In genomic region chr2:197236159-197236558, GRCh38 we compare ENCODE assay signal across 18 cellular contexts.
DNase-seq lines count a peak whose midpoint lies in the region; ATAC-seq and TF ChIP-seq lines count a peak whose summit lies in the region.
"Had no signal": no experiment of that assay in that cellular context is flagged by ENCODE, and none has a peak within 500 bp of the region (broad histone marks: within the 10 kb centered on the region; RNA-seq: fewer than 3 reads in every experiment).

No MANE protein-coding gene starts in this region.

- no peaks in the 10 kb centered on the region for H3K9me3 Mint-ChIP-seq in activated T-cell treated with anti-CD3 and anti-CD28 coated beads, Interleukin-2, amount 50 U/mL, for 4 hours
- H3K9me3 Mint-ChIP-seq in activated B cell treated with CpG ODN at 0.5 μM for 24 hours = no peaks in the 10 kb centered on the region
- no peaks in the 10 kb centered on the region for H3K9me3 Mint-ChIP-seq in central memory CD8-positive, alpha-beta T cell
- H3K9me3 Mint-ChIP-seq in stimulated activated memory B cell treated with anti-CD40 and anti-IgM and Interleukin-4, amounts not matched to agents 10 μg/mL and 1 μg/mL and 100 μg/mL, for 72 hours = no peaks in the 10 kb centered on the region

- no peaks in the 10 kb centered on the region for H3K27me3 Mint-ChIP-seq in activated T-cell treated with anti-CD3 and anti-CD28 coated beads, Interleukin-2, amount 50 U/mL, for 4 hours (ENCODE audit: low read depth)
- no peaks in the 10 kb centered on the region for H3K27me3 Mint-ChIP-seq in activated B cell treated with CpG ODN at 0.5 μM for 24 hours
- H3K27me3 Mint-ChIP-seq in central memory CD8-positive, alpha-beta T cell = no peaks in the 10 kb centered on the region
- no peaks in the 10 kb centered on the region for H3K27me3 Mint-ChIP-seq in stimulated activated memory B cell treated with anti-CD40 and anti-IgM and Interleukin-4, amounts not matched to agents 10 μg/mL and 1 μg/mL and 100 μg/mL, for 72 hours

- peaks cover 90% of the 10 kb centered on the region for H3K4me1 Mint-ChIP-seq in activated T-cell treated with anti-CD3 and anti-CD28 coated beads, Interleukin-2, amount 50 U/mL, for 4 hours (ENCODE audit: low read depth)
- peaks cover 92% of the 10 kb centered on the region for H3K4me1 Mint-ChIP-seq in activated B cell treated with CpG ODN at 0.5 μM for 24 hours
- peaks cover 90% of the 10 kb centered on the region for H3K4me1 Mint-ChIP-seq in central memory CD8-positive, alpha-beta T cell
- peaks cover 92% of the 10 kb centered on the region for H3K4me1 Mint-ChIP-seq in stimulated activated memory B cell treated with anti-CD40 and anti-IgM and Interleukin-4, amounts not matched to agents 10 μg/mL and 1 μg/mL and 100 μg/mL, for 72 hours

- H3K27ac Mint-ChIP-seq in activated B cell treated with CpG ODN at 0.5 μM for 24 hours = peak overlapping the region; percentile 83
- H3K27ac Mint-ChIP-seq in central memory CD8-positive, alpha-beta T cell (ENCODE audit: low read depth) = peak overlapping the region; percentile 79
- peak overlapping the region; percentile 87 for H3K27ac Mint-ChIP-seq in stimulated activated memory B cell treated with anti-CD40 and anti-IgM and Interleukin-4, amounts not matched to agents 10 μg/mL and 1 μg/mL and 100 μg/mL, for 72 hours

- no peak for ATAC-seq in activated T-cell treated with anti-CD3 and anti-CD28 coated beads, Interleukin-2, amount 50 U/mL, for 4 hours
- ATAC-seq in activated B cell treated with CpG ODN at 0.5 μM for 24 hours (ENCODE audit: low read depth) = no peak
- ATAC-seq in central memory CD8-positive, alpha-beta T cell (replicated peaks; ENCODE audit: extremely low read depth, poor library complexity, severe bottlenecking) = no peak
- no peak for ATAC-seq in stimulated activated memory B cell treated with anti-CD40 and anti-IgM and Interleukin-4, amounts not matched to agents 10 μg/mL and 1 μg/mL and 100 μg/mL, for 72 hours
- ATAC-seq: gastrocnemius medialis, HepG2 had no signal

- TF ChIP-seq CTCF in activated B cell treated with CpG ODN at 0.5 μM for 24 hours (IDR thresholded peaks at IDR 0.05) = no peak

- peak overlapping the region; percentile 65 for H3K4me3 Mint-ChIP-seq in activated T-cell treated with anti-CD3 and anti-CD28 coated beads, Interleukin-2, amount 50 U/mL, for 4 hours
- no peak overlapping the region for H3K4me3 Mint-ChIP-seq in activated B cell treated with CpG ODN at 0.5 μM for 24 hours
- H3K4me3 Mint-ChIP-seq in central memory CD8-positive, alpha-beta T cell = peak overlapping the region; percentile 66
- H3K4me3 Mint-ChIP-seq in stimulated activated memory B cell treated with anti-CD40 and anti-IgM and Interleukin-4, amounts not matched to agents 10 μg/mL and 1 μg/mL and 100 μg/mL, for 72 hours = no peak overlapping the region

- intact Hi-C loops in activated B cell treated with CpG ODN at 0.5 μM for 24 hours (cut with micrococcal nuclease) = no loop called here

- no peak for DNase-seq in activated T-cell treated with anti-CD3 and anti-CD28 coated beads, Interleukin-2, amount 50 U/mL, for 4 hours
- DNase-seq in activated T-cell treated with anti-CD3 and anti-CD28 coated beads for 4 hours (no peak), activated B cell treated with CpG ODN at 0.5 μM for 24 hours (no peak), activated gamma-delta T cell (lab: John Stamatoyannopoulos, UW) (no peak), NCI-H2029 (lab: John Stamatoyannopoulos, UW) (no peak)
- no peak for DNase-seq in central memory CD8-positive, alpha-beta T cell (ENCODE audit: low spot score in 2 of 2)
- DNase-seq in stimulated activated CD4-positive, alpha-beta T cell treated with anti-CD3 and anti-CD28 coated beads, Interleukin-1b, Interleukin-23, amount 100 ng/mL, for 48 hours = no peak
- DNase-seq: ACHN; adrenal gland; gastrocnemius medialis; kidney; mammary epithelial cell; OCI-M1; SIG-M5; stimulated activated CD4-positive, alpha-beta T cell treated with anti-CD3 and anti-CD28 coated beads, Interleukin-4, amount 100 ng/mL, for 1 hour; uterus had no signal

- CTCF ChIA-PET in activated B cell treated with CpG ODN at 0.5 μM for 24 hours (lab: Charles Lee) = interaction anchor here (1.3 kb wide), 1 partner anchor 45 kb away, joined by 3 read pairs; no protein-coding TSS in a partner anchor

- POLR2A ChIA-PET in activated B cell treated with CpG ODN at 0.5 μM for 24 hours (lab: Charles Lee) = interaction anchor here (0.5 to 1.4 kb wide), 6 partner anchors 19 to 1670 kb away, joined by 3 to 6 read pairs (median 4); no protein-coding TSS in a partner anchor

- H3K36me3 Mint-ChIP-seq in activated T-cell treated with anti-CD3 and anti-CD28 coated beads, Interleukin-2, amount 50 U/mL, for 4 hours (ENCODE audit: insufficient read depth) = peaks cover 1% of the 10 kb centered on the region
- H3K36me3 Mint-ChIP-seq in activated B cell treated with CpG ODN at 0.5 μM for 24 hours (ENCODE audit: low read depth) = peaks cover 27% of the 10 kb centered on the region
- H3K36me3 Mint-ChIP-seq in central memory CD8-positive, alpha-beta T cell (ENCODE audit: insufficient read depth) = peaks cover 18% of the 10 kb centered on the region
- H3K36me3 Mint-ChIP-seq in stimulated activated memory B cell treated with anti-CD40 and anti-IgM and Interleukin-4, amounts not matched to agents 10 μg/mL and 1 μg/mL and 100 μg/mL, for 72 hours = peaks cover 14% of the 10 kb centered on the region

Comparison
In these comparisons a context has a peak if more than half of its experiments do, and no peak if none do; other contexts are left out.
1. H3K4me3 Mint-ChIP-seq: peak in activated T-cell treated with anti-CD3 and anti-CD28 coated beads, Interleukin-2, amount 50 U/mL, for 4 hours (single experiment) and central memory CD8-positive, alpha-beta T cell (single experiment); none in activated B cell treated with CpG ODN at 0.5 μM for 24 hours (single experiment) and stimulated activated memory B cell treated with anti-CD40 and anti-IgM and Interleukin-4, amounts not matched to agents 10 μg/mL and 1 μg/mL and 100 μg/mL, for 72 hours (single experiment).
2. Peak in every context shown above with its lines, with median percentiles within 50 percentile points of each other: H3K27ac Mint-ChIP-seq.